In the genomic region with DNA sequence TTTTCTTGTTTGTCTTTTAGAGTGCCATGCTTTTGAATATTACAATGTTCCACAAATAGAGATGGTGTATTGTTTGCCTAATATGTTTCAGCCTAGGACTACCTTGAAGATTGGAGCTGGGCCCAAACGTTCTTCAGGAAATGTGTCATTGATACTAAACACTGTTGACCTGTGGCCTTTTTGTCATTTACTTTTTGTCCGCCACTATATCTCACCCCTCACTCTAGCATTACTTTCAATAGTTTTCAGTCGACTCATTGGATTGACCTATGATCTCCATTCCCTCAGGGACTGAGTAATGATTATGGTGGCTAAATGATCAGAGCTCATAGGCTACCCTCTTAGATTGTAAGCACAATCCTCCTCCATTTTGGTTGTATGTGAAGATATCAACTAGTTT, we compare ENCODE assay signal across 18 cellular contexts.
"Had no signal": no experiment of that assay in that cellular context is flagged by ENCODE, and none has a peak within 500 bp of the region (broad histone marks: within the 10 kb centered on the region; RNA-seq: fewer than 3 reads in every experiment).

No MANE protein-coding gene starts in this region.

- H3K27ac ChIP-seq: stomach, thoracic aorta had no signal

- FAIRE-seq: urothelium cell line had no signal

- H3K4me3 ChIP-seq: stomach, thoracic aorta had no signal

- H3K4me3 Mint-ChIP-seq: activated naive CD4-positive, alpha-beta T cell treated with anti-CD3 and anti-CD28 coated beads, Interleukin-2, amount 10 ng/mL, durations not matched to agents 7 days and 5 days; brain; dendritic cell treated with granulocyte-macrophage colony-stimulating factor and Interleukin-4, amounts not matched to agents 40 ng/mL and 50 ng/mL, for 4 days; effector memory CD8-positive, alpha-beta T cell; natural killer cell treated with Interleukin-12 subunit alpha and Interleukin-12 subunit beta and Interleukin-15 and Interleukin-18, amount 100 ng/mL, for 72 hours; T-helper 17 cell had no signal

- H3K4me1 Mint-ChIP-seq: activated naive CD4-positive, alpha-beta T cell treated with anti-CD3 and anti-CD28 coated beads, Interleukin-2, amount 10 ng/mL, durations not matched to agents 7 days and 5 days had no signal

- H3K27ac Mint-ChIP-seq: activated naive CD4-positive, alpha-beta T cell treated with anti-CD3 and anti-CD28 coated beads, Interleukin-2, amount 10 ng/mL, durations not matched to agents 7 days and 5 days; activated T-helper 2 cell treated with anti-CD3 and anti-CD28 coated beads, Interferon-gamma antibody, Interleukin-2, Interleukin-4, amounts not matched to agents 10 μg/mL and 5 μg/mL and 100 μg/mL, durations not matched to agents 14 hours and 24 hours and 36 hours; brain; dendritic cell treated with granulocyte-macrophage colony-stimulating factor and Interleukin-4, amounts not matched to agents 40 ng/mL and 50 ng/mL, for 4 days; effector memory CD8-positive, alpha-beta T cell; natural killer cell treated with Interleukin-12 subunit alpha and Interleukin-12 subunit beta and Interleukin-15 and Interleukin-18, amount 100 ng/mL, for 72 hours; T-helper 17 cell had no signal

- H3K27me3 ChIP-seq: stomach had no signal

- ATAC-seq: effector memory CD8-positive, alpha-beta T cell; left colon; natural killer cell treated with Interleukin-12 subunit alpha and Interleukin-12 subunit beta and Interleukin-15 and Interleukin-18, amount 100 ng/mL, for 72 hours; T-helper 17 cell had no signal

- H3K36me3 ChIP-seq: stomach, thoracic aorta had no signal

- H3K27me3 Mint-ChIP-seq: brain; dendritic cell treated with granulocyte-macrophage colony-stimulating factor and Interleukin-4, amounts not matched to agents 40 ng/mL and 50 ng/mL, for 4 days had no signal

- H3K9me3 Mint-ChIP-seq: activated naive CD4-positive, alpha-beta T cell treated with anti-CD3 and anti-CD28 coated beads, Interleukin-2, amount 10 ng/mL, durations not matched to agents 7 days and 5 days; activated T-helper 2 cell treated with anti-CD3 and anti-CD28 coated beads, Interferon-gamma antibody, Interleukin-2, Interleukin-4, amounts not matched to agents 10 μg/mL and 5 μg/mL and 100 μg/mL, durations not matched to agents 14 hours and 24 hours and 36 hours; effector memory CD8-positive, alpha-beta T cell; natural killer cell treated with Interleukin-12 subunit alpha and Interleukin-12 subunit beta and Interleukin-15 and Interleukin-18, amount 100 ng/mL, for 72 hours had no signal

- H3K36me3 Mint-ChIP-seq: activated naive CD4-positive, alpha-beta T cell treated with anti-CD3 and anti-CD28 coated beads, Interleukin-2, amount 10 ng/mL, durations not matched to agents 7 days and 5 days; brain; natural killer cell treated with Interleukin-12 subunit alpha and Interleukin-12 subunit beta and Interleukin-15 and Interleukin-18, amount 100 ng/mL, for 72 hours had no signal

- H3K9me3 ChIP-seq: stomach, thoracic aorta had no signal

- DNase-seq: activated CD4-positive, alpha-beta T cell treated with anti-CD3 and anti-CD28 coated beads, Interleukin-2, amount 50 U/mL, for 1 hour; activated CD4-positive, CD25-positive, alpha-beta regulatory T cell; activated naive CD4-positive, alpha-beta T cell treated with anti-CD3 and anti-CD28 coated beads, Interleukin-2, amount 10 ng/mL, durations not matched to agents 7 days and 5 days; cerebellar nuclear complex; effector memory CD8-positive, alpha-beta T cell; hippocampal formation; left colon; occipital lobe; stimulated activated CD4-positive, alpha-beta T cell treated with anti-CD3 and anti-CD28 coated beads, Interleukin-15, amount 100 ng/mL, for 24 hours; stimulated activated CD4-positive, alpha-beta T cell treated with anti-CD3 and anti-CD28 coated beads, Interleukin-4, amount 100 ng/mL, for 4 hours; stomach; T-helper 17 cell had no signal
